15 cellular contexts compared by ENCODE assay signal in the genomic region with DNA sequence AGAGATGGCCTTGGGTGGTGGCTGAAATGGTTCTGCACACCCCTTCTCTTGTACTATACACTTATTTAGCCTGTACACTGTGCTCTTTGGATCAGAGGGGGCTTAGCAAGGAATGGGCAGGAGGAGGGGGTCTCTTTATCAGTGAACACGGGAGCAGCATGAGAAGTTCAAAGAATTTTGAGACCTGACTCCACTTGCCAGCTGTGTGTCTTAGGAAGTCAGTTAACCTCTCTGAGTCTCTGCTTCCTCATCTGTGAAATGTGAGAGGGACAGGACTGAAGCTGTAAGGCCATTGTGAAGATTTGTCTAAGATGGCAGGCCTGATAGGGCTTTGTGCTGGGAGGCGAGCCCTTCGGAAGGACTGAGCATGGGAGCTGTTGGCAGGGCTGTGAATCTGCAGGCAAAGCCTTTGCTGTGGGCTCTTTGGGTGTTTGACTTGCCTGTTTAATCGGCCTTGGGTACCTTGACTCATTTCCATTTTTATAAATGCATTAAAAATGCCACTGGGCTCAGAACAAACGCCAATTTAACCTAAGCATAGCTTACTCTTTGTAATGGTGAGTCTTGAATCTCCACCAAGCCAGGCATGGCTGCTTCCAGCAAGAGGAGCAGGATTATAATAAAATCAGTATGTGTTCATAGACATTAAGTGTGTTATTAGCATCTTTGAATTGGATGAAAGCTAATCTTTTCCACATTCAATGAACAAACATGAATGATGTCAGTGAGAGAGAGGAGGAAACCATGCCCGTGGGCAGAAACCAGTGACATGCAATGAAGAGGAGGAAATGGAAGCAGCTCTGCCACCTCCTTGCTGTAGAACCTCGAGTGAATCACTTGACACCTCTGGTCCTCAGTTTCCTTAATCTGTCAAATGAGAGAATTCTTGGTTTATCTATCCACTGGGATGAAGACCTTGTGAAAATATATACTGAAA.
A peak's percentile ranks its signal among the peaks of the same experiment; 100 is the strongest.
DNase-seq lines count a peak whose midpoint lies in the region; ATAC-seq, FAIRE-seq and TF ChIP-seq lines count a peak whose summit lies in the region.
"Had no signal": no experiment of that assay in that cellular context is flagged by ENCODE, and none has a peak within 500 bp of the region (broad histone marks: within the 10 kb centered on the region; RNA-seq: fewer than 3 reads in every experiment).

No MANE protein-coding gene starts in this region.

- no peaks in the 10 kb centered on the region for H3K27me3 Mint-ChIP-seq in activated CD4-positive, alpha-beta T cell treated with anti-CD3 and anti-CD28 coated beads, Interleukin-2, amount 10 ng/mL, durations not matched to agents 7 days and 5 days

- peak overlapping the region; percentile 87 for H3K27ac Mint-ChIP-seq in activated CD4-positive, alpha-beta T cell treated with anti-CD3 and anti-CD28 coated beads, Interleukin-2, amount 10 ng/mL, durations not matched to agents 7 days and 5 days
- peak overlapping the region; percentile 54 for H3K27ac Mint-ChIP-seq in stimulated activated effector memory CD8-positive, alpha-beta T cell treated with anti-CD3 and anti-CD28 coated beads, Interleukin-12 subunit alpha, Interleukin-12 subunit beta, amount 100 ng/mL, for 72 hours
- H3K27ac Mint-ChIP-seq: activated T-cell treated with anti-CD3 and anti-CD28 coated beads, Interleukin-2, amount 50 U/mL, for 24 hours had no signal

- H3K27me3 ChIP-seq in SJCRH30 (no peaks in the 10 kb centered on the region), bronchial epithelial cell (ENCODE audit: control insufficient read depth, insufficient read depth, low read length) (peaks cover 2% of the 10 kb centered on the region), upper lobe of left lung (no peaks in the 10 kb centered on the region)

- TF ChIP-seq EP300 in upper lobe of left lung (IDR thresholded peaks at IDR 0.05), result no peak

- CTCF ChIA-PET in activated CD4-positive, alpha-beta T cell treated with anti-CD3 and anti-CD28 coated beads, Interleukin-2, amount 10 ng/mL, durations not matched to agents 7 days and 5 days (lab: Charles Lee), result interaction anchor here (0.6 to 1.3 kb wide), 3 partner anchors 8 to 557 kb away, joined by 3 to 5 read pairs (median 4); no protein-coding TSS in a partner anchor

- no peaks in the 10 kb centered on the region for H3K9me3 ChIP-seq in SJCRH30 (replicated peaks)
- no peaks in the 10 kb centered on the region for H3K9me3 ChIP-seq in upper lobe of left lung
- H3K9me3 ChIP-seq: tibial artery had no signal

- DNase-seq in activated CD4-positive, alpha-beta T cell treated with anti-CD3 and anti-CD28 coated beads, Interleukin-2, amount 10 ng/mL, durations not matched to agents 7 days and 5 days, result peak; percentile 27
- DNase-seq in activated CD4-positive, alpha-beta T cell treated with anti-CD3 and anti-CD28 coated beads, Interleukin-2, amount 50 U/mL, for 1 hour, result no peak
- DNase-seq in SJCRH30 (no peak), bronchial epithelial cell (ENCODE audit: low read depth) (peak; percentile 23), retina (no peak), upper lobe of left lung (no peak)
- no peak for DNase-seq in stimulated activated effector memory CD8-positive, alpha-beta T cell treated with anti-CD3 and anti-CD28 coated beads, Interleukin-12 subunit alpha, Interleukin-12 subunit beta, amount 100 ng/mL, for 72 hours (ENCODE audit: low spot score in 2 of 2)
- DNase-seq: activated T-cell treated with anti-CD3 and anti-CD28 coated beads, Interleukin-2, amount 50 U/mL, for 24 hours; dermis blood vessel endothelial cell; DMS153; NCI-H1694; NCI-H526; SHP77; tibial artery had no signal

- TF ChIP-seq CTCF in bronchial epithelial cell (IDR thresholded peaks at IDR 0.05; ENCODE audit: insufficient read depth, low read length, severe bottlenecking), result no peak
- no peak for TF ChIP-seq CTCF in upper lobe of left lung (IDR thresholded peaks at IDR 0.05)

- WGBS in upper lobe of left lung, 2 donors, result 71 to 78% methylated on average over 7 of the region's 7 CpGs

- POLR2A ChIA-PET in activated CD4-positive, alpha-beta T cell treated with anti-CD3 and anti-CD28 coated beads, Interleukin-2, amount 10 ng/mL, durations not matched to agents 7 days and 5 days (lab: Charles Lee), result no interaction called here

- H3K4me1 ChIP-seq in SJCRH30 (peaks cover 74% of the 10 kb centered on the region), upper lobe of left lung (no peaks in the 10 kb centered on the region)
- H3K4me1 ChIP-seq: tibial artery had no signal

- peak; percentile 52 for ATAC-seq in stimulated activated effector memory CD8-positive, alpha-beta T cell treated with anti-CD3 and anti-CD28 coated beads, Interleukin-12 subunit alpha, Interleukin-12 subunit beta, amount 100 ng/mL, for 72 hours
- ATAC-seq in GM18517 (IDR thresholded peaks at IDR 0.05; ENCODE audit: unreplicated experiment) (no peak), upper lobe of left lung (ENCODE audit: low FRiP score in 2 of 2) (no peak)

- FAIRE-seq in bronchial epithelial cell (lab: Jason Lieb, UNC), result no peak

- H3K27ac ChIP-seq in SJCRH30, result peak overlapping the region; percentile 91
- no peak overlapping the region for H3K27ac ChIP-seq in upper lobe of left lung
- H3K27ac ChIP-seq: tibial artery had no signal

- peaks cover 7% of the 10 kb centered on the region for H3K36me3 Mint-ChIP-seq in activated CD4-positive, alpha-beta T cell treated with anti-CD3 and anti-CD28 coated beads, Interleukin-2, amount 10 ng/mL, durations not matched to agents 7 days and 5 days (ENCODE audit: low read depth)
- no peaks in the 10 kb centered on the region for H3K36me3 Mint-ChIP-seq in stimulated activated effector memory CD8-positive, alpha-beta T cell treated with anti-CD3 and anti-CD28 coated beads, Interleukin-12 subunit alpha, Interleukin-12 subunit beta, amount 100 ng/mL, for 72 hours

- no peak overlapping the region for H3K4me3 ChIP-seq in SJCRH30
- no peak overlapping the region for H3K4me3 ChIP-seq in bronchial epithelial cell (ENCODE audit: low read depth, low read length)
- no peak overlapping the region for H3K4me3 ChIP-seq in upper lobe of left lung
- H3K4me3 ChIP-seq: tibial artery had no signal

- no peaks in the 10 kb centered on the region for H3K36me3 ChIP-seq in SJCRH30
- H3K36me3 ChIP-seq in bronchial epithelial cell (ENCODE audit: control insufficient read depth, insufficient read depth, low read length), result no peaks in the 10 kb centered on the region
- H3K36me3 ChIP-seq in upper lobe of left lung, result no peaks in the 10 kb centered on the region
- H3K36me3 ChIP-seq: tibial artery had no signal

- peaks cover 75% of the 10 kb centered on the region for H3K4me1 Mint-ChIP-seq in activated CD4-positive, alpha-beta T cell treated with anti-CD3 and anti-CD28 coated beads, Interleukin-2, amount 10 ng/mL, durations not matched to agents 7 days and 5 days
- H3K4me1 Mint-ChIP-seq in stimulated activated effector memory CD8-positive, alpha-beta T cell treated with anti-CD3 and anti-CD28 coated beads, Interleukin-12 subunit alpha, Interleukin-12 subunit beta, amount 100 ng/mL, for 72 hours, result peaks cover 16% of the 10 kb centered on the region

- peak overlapping the region; percentile 18 for H3K4me3 Mint-ChIP-seq in activated CD4-positive, alpha-beta T cell treated with anti-CD3 and anti-CD28 coated beads, Interleukin-2, amount 10 ng/mL, durations not matched to agents 7 days and 5 days
- no peak overlapping the region for H3K4me3 Mint-ChIP-seq in stimulated activated effector memory CD8-positive, alpha-beta T cell treated with anti-CD3 and anti-CD28 coated beads, Interleukin-12 subunit alpha, Interleukin-12 subunit beta, amount 100 ng/mL, for 72 hours
- H3K4me3 Mint-ChIP-seq: activated T-cell treated with anti-CD3 and anti-CD28 coated beads, Interleukin-2, amount 50 U/mL, for 24 hours had no signal

- peaks cover 2% of the 10 kb centered on the region for H3K9me3 Mint-ChIP-seq in activated CD4-positive, alpha-beta T cell treated with anti-CD3 and anti-CD28 coated beads, Interleukin-2, amount 10 ng/mL, durations not matched to agents 7 days and 5 days
- H3K9me3 Mint-ChIP-seq in stimulated activated effector memory CD8-positive, alpha-beta T cell treated with anti-CD3 and anti-CD28 coated beads, Interleukin-12 subunit alpha, Interleukin-12 subunit beta, amount 100 ng/mL, for 72 hours, result no peaks in the 10 kb centered on the region
- H3K9me3 Mint-ChIP-seq: activated T-cell treated with anti-CD3 and anti-CD28 coated beads, Interleukin-2, amount 50 U/mL, for 24 hours had no signal

- no peak for TF ChIP-seq POLR2A in upper lobe of left lung (IDR thresholded peaks at IDR 0.05)

Comparison
In these comparisons a context has a peak if more than half of its experiments do, and no peak if none do; other contexts are left out.
1. DNase-seq: peak in activated CD4-positive, alpha-beta T cell treated with anti-CD3 and anti-CD28 coated beads, Interleukin-2, amount 10 ng/mL, durations not matched to agents 7 days and 5 days (single experiment) and bronchial epithelial cell (single experiment); none in activated CD4-positive, alpha-beta T cell treated with anti-CD3 and anti-CD28 coated beads, Interleukin-2, amount 50 U/mL, for 1 hour (single experiment), SJCRH30 (0 of 2), stimulated activated effector memory CD8-positive, alpha-beta T cell treated with anti-CD3 and anti-CD28 coated beads, Interleukin-12 subunit alpha, Interleukin-12 subunit beta, amount 100 ng/mL, for 72 hours (0 of 2), retina (single experiment) and upper lobe of left lung (0 of 2).